ENCODE assay signal across 17 cellular contexts in genomic region chr20:2836035-2836434, GRCh38. TPM values are rescaled to one million over a fixed set of nuclear protein-coding genes. Genes with fewer than 3 reads are reported as not detected.
DNase-seq lines count a peak whose midpoint lies in the region; ATAC-seq, FAIRE-seq and TF ChIP-seq lines count a peak whose summit lies in the region.
"Had no signal": no experiment of that assay in that cellular context is flagged by ENCODE, and none has a peak within 500 bp of the region (broad histone marks: within the 10 kb centered on the region; RNA-seq: fewer than 3 reads in every experiment).

No MANE protein-coding gene starts in this region.

- POLR2A ChIA-PET in CD4-positive, alpha-beta T cell (lab: Charles Lee), result interaction anchor here (1.0 kb wide), 1 partner anchor 14 kb away, joined by 3 read pairs; no protein-coding TSS in a partner anchor
- POLR2A ChIA-PET in GM12878 (lab: Charles Lee), result no interaction called here

- no peaks in the 10 kb centered on the region for H3K9me3 Mint-ChIP-seq in CD4-positive, CD25-positive, alpha-beta regulatory T cell
- no peaks in the 10 kb centered on the region for H3K9me3 Mint-ChIP-seq in CD4-positive, alpha-beta T cell
- H3K9me3 Mint-ChIP-seq in stimulated activated effector memory CD8-positive, alpha-beta T cell treated with anti-CD3 and anti-CD28 coated beads, Interleukin-12 subunit alpha, Interleukin-12 subunit beta, amount 100 ng/mL, for 72 hours, result peaks cover 2% of the 10 kb centered on the region
- H3K9me3 Mint-ChIP-seq: CD14-positive monocyte, IgD-negative memory B cell had no signal

- no peaks in the 10 kb centered on the region for H3K9me3 ChIP-seq in CD4-positive, CD25-positive, alpha-beta regulatory T cell (ENCODE audit: control insufficient read depth in 2 of 2, low read length in 2 of 2)
- no peaks in the 10 kb centered on the region for H3K9me3 ChIP-seq in CD4-positive, alpha-beta T cell (ENCODE audit: control insufficient read depth, low read length)
- H3K9me3 ChIP-seq in GM12878 (replicated peaks; ENCODE audit: control insufficient read depth, insufficient read depth, low read length) (no peaks in the 10 kb centered on the region), testis (no peaks in the 10 kb centered on the region)

- no peak for FAIRE-seq in GM12878 (lab: Jason Lieb, UNC)
- FAIRE-seq in frontal cortex (lab: Jason Lieb, UNC), result no peak
- FAIRE-seq: GM18507 had no signal

- no peaks in the 10 kb centered on the region for H3K27me3 ChIP-seq in CD4-positive, CD25-positive, alpha-beta regulatory T cell (ENCODE audit: control insufficient read depth, insufficient read depth, low read length)
- H3K27me3 ChIP-seq in CD4-positive, alpha-beta T cell (ENCODE audit: control insufficient read depth, insufficient read depth, low read length), result no peaks in the 10 kb centered on the region
- no peaks in the 10 kb centered on the region for H3K27me3 ChIP-seq in GM12878 (replicated peaks in 1 of 2; ENCODE audit: control insufficient read depth in 2 of 2, insufficient read depth in 2 of 2, low read length in 1 of 2)
- no peaks in the 10 kb centered on the region for H3K27me3 ChIP-seq in testis

- BruUV-seq in GM12878 (replicated peaks; lab: Mats Ljungman, UMichigan), result TSS peak; percentile 45

- no peak for DNase-seq in CD4-positive, CD25-positive, alpha-beta regulatory T cell
- no peak for DNase-seq in CD4-positive, alpha-beta T cell
- DNase-seq in GM12878 (ENCODE audit: low read depth, low spot score) (no peak), testis (no peak), frontal cortex (ENCODE audit: low spot score in 2 of 2) (no peak)
- no peak for DNase-seq in stimulated activated effector memory CD8-positive, alpha-beta T cell treated with anti-CD3 and anti-CD28 coated beads, Interleukin-12 subunit alpha, Interleukin-12 subunit beta, amount 100 ng/mL, for 72 hours (ENCODE audit: low spot score in 2 of 2)
- DNase-seq: Calu3, DMS 273 treated with DMSO at 0.1 percent for 48 hours, H7 had no signal

- WGBS in GM12878 (ENCODE audit: insufficient coverage, insufficient replicate concordance, low lambda C conversion rate, missing lambda C conversion rate), result 52% methylated on average over 4 of the region's 5 CpGs
- 96% methylated on average over 5 of the region's 5 CpGs for WGBS in testis, 2 donors

- peak overlapping the region in 1 of 4 donors; percentile 75 for H3K4me3 Mint-ChIP-seq in CD4-positive, CD25-positive, alpha-beta regulatory T cell
- H3K4me3 Mint-ChIP-seq in CD4-positive, alpha-beta T cell, result no peak overlapping the region
- no peak overlapping the region for H3K4me3 Mint-ChIP-seq in stimulated activated effector memory CD8-positive, alpha-beta T cell treated with anti-CD3 and anti-CD28 coated beads, Interleukin-12 subunit alpha, Interleukin-12 subunit beta, amount 100 ng/mL, for 72 hours
- H3K4me3 Mint-ChIP-seq: CD14-positive monocyte, GM23338 had no signal

- no peaks in the 10 kb centered on the region for H4K20me1 ChIP-seq in GM12878 (ENCODE audit: control insufficient read depth, insufficient read depth)

- H3K27ac ChIP-seq in CD4-positive, CD25-positive, alpha-beta regulatory T cell (ENCODE audit: insufficient read depth, low read length, poor library complexity, severe bottlenecking), result no peak overlapping the region
- H3K27ac ChIP-seq in CD4-positive, alpha-beta T cell (ENCODE audit: low read depth, low read length), result no peak overlapping the region
- H3K27ac ChIP-seq in GM12878 (ENCODE audit: control insufficient read depth, insufficient read depth) (no peak overlapping the region), testis (no peak overlapping the region)

- H3K27ac Mint-ChIP-seq in CD4-positive, CD25-positive, alpha-beta regulatory T cell, result peak overlapping the region; percentile 16 to 74 (median 67)
- peak overlapping the region; percentile 32 for H3K27ac Mint-ChIP-seq in CD4-positive, alpha-beta T cell
- H3K27ac Mint-ChIP-seq in stimulated activated effector memory CD8-positive, alpha-beta T cell treated with anti-CD3 and anti-CD28 coated beads, Interleukin-12 subunit alpha, Interleukin-12 subunit beta, amount 100 ng/mL, for 72 hours, result peak overlapping the region; percentile 2
- H3K27ac Mint-ChIP-seq: GM23338 had no signal

- no peak overlapping the region for H3K4me3 ChIP-seq in CD4-positive, CD25-positive, alpha-beta regulatory T cell (ENCODE audit: low read depth, low read length)
- H3K4me3 ChIP-seq in GM12878 (no peak overlapping the region), testis (no peak overlapping the region)
- H3K4me3 ChIP-seq: GM23338 had no signal

- no peak overlapping the region for H3K9ac ChIP-seq in GM12878 (ENCODE audit: control insufficient read depth, insufficient read depth, low read length)

- H3K36me3 Mint-ChIP-seq in CD4-positive, CD25-positive, alpha-beta regulatory T cell, result peaks cover 16% of the 10 kb centered on the region
- peaks cover 28% of the 10 kb centered on the region for H3K36me3 Mint-ChIP-seq in CD4-positive, alpha-beta T cell (ENCODE audit: low read depth)
- peaks cover 20% of the 10 kb centered on the region for H3K36me3 Mint-ChIP-seq in stimulated activated effector memory CD8-positive, alpha-beta T cell treated with anti-CD3 and anti-CD28 coated beads, Interleukin-12 subunit alpha, Interleukin-12 subunit beta, amount 100 ng/mL, for 72 hours
- H3K36me3 Mint-ChIP-seq: IgD-negative memory B cell had no signal

- CTCF ChIA-PET in CD4-positive, alpha-beta T cell (lab: Charles Lee), result no interaction called here
- CTCF ChIA-PET in GM12878 (lab: Yijun Ruan, JAX), result interaction anchor here (1.2 kb wide), 1 partner anchor 165 kb away, joined by 3 read pairs; no protein-coding TSS in a partner anchor

- no peak overlapping the region for H3K4me2 ChIP-seq in GM12878 (ENCODE audit: control insufficient read depth, insufficient read depth)
- H3K4me2 ChIP-seq: GM23338 had no signal

- SMC1A ChIA-PET in GM12878 (lab: Charles Lee; ENCODE audit: uncharacterized antibody, unreplicated experiment), result interaction anchor here (1.1 kb wide), 1 partner anchor 77 kb away, joined by 3 read pairs; no protein-coding TSS in a partner anchor

- H3K27me3 Mint-ChIP-seq in CD4-positive, CD25-positive, alpha-beta regulatory T cell, result no peaks in the 10 kb centered on the region
- no peaks in the 10 kb centered on the region for H3K27me3 Mint-ChIP-seq in CD4-positive, alpha-beta T cell
- H3K27me3 Mint-ChIP-seq: IgD-negative memory B cell had no signal

- no peak for TF ChIP-seq POLR2A in GM12878 (IDR thresholded peaks at IDR 0.05; ENCODE audit: low read depth, low read length)
- no peak for TF ChIP-seq POLR2A in testis (IDR thresholded peaks at IDR 0.05)

- peaks cover 6 to 27% (median 10%) of the 10 kb centered on the region in 4 donors for H3K4me1 Mint-ChIP-seq in CD4-positive, CD25-positive, alpha-beta regulatory T cell
- H3K4me1 Mint-ChIP-seq in CD4-positive, alpha-beta T cell (ENCODE audit: low read depth), result peaks cover 20% of the 10 kb centered on the region
- H3K4me1 Mint-ChIP-seq in stimulated activated effector memory CD8-positive, alpha-beta T cell treated with anti-CD3 and anti-CD28 coated beads, Interleukin-12 subunit alpha, Interleukin-12 subunit beta, amount 100 ng/mL, for 72 hours, result peaks cover 18% of the 10 kb centered on the region

- intact Hi-C loops in CD4-positive, alpha-beta T cell (cut with DNase I, micrococcal nuclease), result loop anchor here in 1 of 2 experiments (5.0 kb wide), 2 partner anchors 89 to 179 kb away; no protein-coding TSS in a partner anchor
- intact Hi-C loops in GM12878 (cut with micrococcal nuclease; ENCODE audit: unreplicated experiment), result no loop called here
- intact Hi-C loops in testis (cut with DNase I; ENCODE audit: low total_unique reads), result no loop called here

- peaks cover 4% of the 10 kb centered on the region for H3K36me3 ChIP-seq in CD4-positive, CD25-positive, alpha-beta regulatory T cell (ENCODE audit: control insufficient read depth, insufficient read depth, low read length)
- H3K36me3 ChIP-seq in GM12878 (ENCODE audit: control insufficient read depth in 2 of 2, insufficient read depth in 2 of 2, low read length in 1 of 2), result no peaks in the 10 kb centered on the region
- H3K36me3 ChIP-seq in testis (ENCODE audit: low read depth, missing control alignments), result no peaks in the 10 kb centered on the region

- in situ Hi-C loops in GM12878 (cut with MboI), result no loop called here

- no peak for TF ChIP-seq CTCF in CD4-positive, alpha-beta T cell (IDR thresholded peaks at IDR 0.05)
- TF ChIP-seq CTCF in GM12878 (IDR thresholded peaks at IDR 0.05 in 2 of 3, conservative IDR thresholded peaks at IDR 0.05 in 1 of 3; ENCODE audit: control insufficient read depth in 2 of 3, extremely low read depth in 1 of 3, insufficient read depth in 1 of 3, low read depth in 3 of 3, low read length in 3 of 3), result no peak
- no peak for TF ChIP-seq CTCF in testis (IDR thresholded peaks at IDR 0.05)

- TF ChIP-seq EP300 in GM12878 (IDR thresholded peaks at IDR 0.05; ENCODE audit: borderline replicate concordance in 1 of 2, control insufficient read depth in 1 of 2, low read depth in 2 of 2, low read length in 2 of 2), result no peak

- peaks cover 15% of the 10 kb centered on the region for H3K4me1 ChIP-seq in CD4-positive, CD25-positive, alpha-beta regulatory T cell (ENCODE audit: control insufficient read depth, insufficient read depth, low read length, poor library complexity, severe bottlenecking)
- peaks cover 14% of the 10 kb centered on the region for H3K4me1 ChIP-seq in GM12878 (ENCODE audit: control insufficient read depth, insufficient read depth, low read length)
- H3K4me1 ChIP-seq in testis, result peaks cover 6% of the 10 kb centered on the region

- ATAC-seq in CD4-positive, CD25-positive, alpha-beta regulatory T cell (ENCODE audit: low read depth in 2 of 2), result no peak
- no peak for ATAC-seq in CD4-positive, alpha-beta T cell (ENCODE audit: poor library complexity)
- ATAC-seq in GM12878, result no peak
- no peak for ATAC-seq in stimulated activated effector memory CD8-positive, alpha-beta T cell treated with anti-CD3 and anti-CD28 coated beads, Interleukin-12 subunit alpha, Interleukin-12 subunit beta, amount 100 ng/mL, for 72 hours
- ATAC-seq: GM23338 had no signal

- RAD21 ChIA-PET in GM12878 (lab: Charles Lee; ENCODE audit: unreplicated experiment), result no interaction called here

- TF ChIP-seq RAD21 in GM12878 (IDR thresholded peaks at IDR 0.05; ENCODE audit: insufficient read depth, low read depth, low read length), result no peak

- H3K79me2 ChIP-seq in GM12878 (ENCODE audit: control insufficient read depth, insufficient read depth, low read length), result peaks cover 3% of the 10 kb centered on the region; the same call in 1 of the 2 replicates

- no peak overlapping the region for H2AFZ ChIP-seq in GM12878 (ENCODE audit: control insufficient read depth, low read depth, low read length)
- H2AFZ ChIP-seq: GM23338 had no signal

RNA-seq across cellular contexts. Expression of gene PCED1A, which starts 4.4 kb away (rescaled TPM):
- 47.2 TPM for total RNA-seq in CD4-positive, CD25-positive, alpha-beta regulatory T cell
- polyA plus RNA-seq in CD4-positive, CD25-positive, alpha-beta regulatory T cell, result 10 to 100 TPM; 17.8 to 24.9 (median 19.5) TPM
- 10 to 100 TPM; 69.2 to 69.7 TPM for total RNA-seq in CD4-positive, alpha-beta T cell
- 46.9 and 56.1 TPM in 2 replicates for total RNA-seq in GM12878 (2013; cell fraction: nucleolus; rRNA removed)
- total RNA-seq in GM12878 (2014; rRNA removed) (16.0 and 17.8 TPM in 2 replicates), GM12878 (2014; rRNA removed; fragmentation: Illumina TruSeq; extraction: Trizol) (9.1 and 9.5 TPM in 2 replicates), GM12878 (2021) (24.0 and 28.6 TPM in 2 replicates), testis (10 to 100 TPM; 46.0 to 51.1 TPM), frontal cortex (17.9 TPM)
- polyA plus RNA-seq in GM12878 (2011; ENCODE audit: low read depth), result 11.6 TPM
- polyA plus RNA-seq in GM12878 (2011; rRNA removed) (9.1 and 18.8 TPM in 2 replicates), GM12878 (2014; fragmentation: Illumina TruSeq; extraction: Trizol) (3.9 and 11.3 TPM in 2 replicates), GM12878 (2014; fragmentation: Nextera tagmentation; extraction: Ambion mirVana) (10 to 100 TPM in 1 of 2 experiments, 1 to 10 TPM in 1; 4.5 to 12.7 TPM), GM12878 (2014; rRNA removed) (30.9 and 33.7 TPM in 2 replicates), GM12878 (2016; fragmentation: Nextera tagmentation; extraction: Ambion mirVana) (10 to 100 TPM in 1 of 2 experiments, 1 to 10 TPM in 1; 7.0 to 11.2 TPM), testis (ENCODE audit: insufficient read depth, low read depth, low replicate concordance) (20.8 TPM)
- polyA plus RNA-seq in GM12878 (2011; cell fraction: cytosol; rRNA removed), result 20.9 and 28.3 TPM in 2 replicates
- 114 and 156 TPM in 2 replicates for polyA plus RNA-seq in GM12878 (2011; cell fraction: nucleus; rRNA removed)
- polyA plus RNA-seq in GM12878 (2012), result 30.4 and 31.3 TPM in 2 replicates
- 4.1 and 6.3 TPM in 2 replicates for polyA minus RNA-seq in GM12878 (2011; rRNA and poly(A)+ RNA removed)
- polyA minus RNA-seq in GM12878 (2011; cell fraction: cytosol; rRNA and poly(A)+ RNA removed), result 6.7 and 10.7 TPM in 2 replicates
- 16.2 and 19.4 TPM in 2 replicates for polyA minus RNA-seq in GM12878 (2011; cell fraction: nucleus; rRNA and poly(A)+ RNA removed)

RNA-seq across cellular contexts. Expression of gene VPS16, which starts 4.5 kb away (rescaled TPM):
- total RNA-seq in CD4-positive, CD25-positive, alpha-beta regulatory T cell, result 53.9 TPM
- 10 to 100 TPM; 30.6 to 35.3 (median 30.9) TPM for polyA plus RNA-seq in CD4-positive, CD25-positive, alpha-beta regulatory T cell
- total RNA-seq in CD4-positive, alpha-beta T cell, result 10 to 100 TPM; 38.2 to 40.6 TPM
- 24.4 and 24.7 TPM in 2 replicates for total RNA-seq in GM12878 (2013; cell fraction: nucleolus; rRNA removed)
- total RNA-seq in GM12878 (2014; rRNA removed) (26.6 and 27.2 TPM in 2 replicates), GM12878 (2014; rRNA removed; fragmentation: Illumina TruSeq; extraction: Trizol) (16.1 and 16.8 TPM in 2 replicates), GM12878 (2021) (35.9 and 37.5 TPM in 2 replicates), testis (10 to 100 TPM; 24.3 to 31.4 TPM), frontal cortex (63.2 TPM)
- polyA plus RNA-seq in GM12878 (2011; ENCODE audit: low read depth), result 15.1 TPM
- polyA plus RNA-seq in GM12878 (2011; rRNA removed) (15.6 and 29.9 TPM in 2 replicates), GM12878 (2014; fragmentation: Illumina TruSeq; extraction: Trizol) (9.5 and 18.1 TPM in 2 replicates), GM12878 (2014; fragmentation: Nextera tagmentation; extraction: Ambion mirVana) (10 to 100 TPM in 1 of 2 experiments, 1 to 10 TPM in 1; 8.4 to 19.4 TPM), GM12878 (2014; rRNA removed) (31.8 and 34.3 TPM in 2 replicates), GM12878 (2016; fragmentation: Nextera tagmentation; extraction: Ambion mirVana) (10 to 100 TPM; 26.3 to 26.5 TPM), testis (ENCODE audit: insufficient read depth, low read depth, low replicate concordance) (27.3 TPM)
- 32.6 and 42.1 TPM in 2 replicates for polyA plus RNA-seq in GM12878 (2011; cell fraction: cytosol; rRNA removed)
- polyA plus RNA-seq in GM12878 (2011; cell fraction: nucleus; rRNA removed), result 161 and 180 TPM in 2 replicates
- polyA plus RNA-seq in GM12878 (2012), result 22.8 and 23.0 TPM in 2 replicates
- polyA minus RNA-seq in GM12878 (2011; rRNA and poly(A)+ RNA removed), result 31.6 and 44.2 TPM in 2 replicates
- polyA minus RNA-seq in GM12878 (2011; cell fraction: cytosol; rRNA and poly(A)+ RNA removed), result 14.2 and 15.5 TPM in 2 replicates
- polyA minus RNA-seq in GM12878 (2011; cell fraction: nucleus; rRNA and poly(A)+ RNA removed), result 34.2 and 39.6 TPM in 2 replicates

RNA-seq across cellular contexts. Expression of gene TMEM239, which starts 19.9 kb away (rescaled TPM):
- not detected for total RNA-seq in CD4-positive, CD25-positive, alpha-beta regulatory T cell
- polyA plus RNA-seq in CD4-positive, CD25-positive, alpha-beta regulatory T cell, result not detected
- total RNA-seq in CD4-positive, alpha-beta T cell, result not detected
- not detected in 2 replicates for total RNA-seq in GM12878 (2013; cell fraction: nucleolus; rRNA removed)
- total RNA-seq in GM12878 (2014; rRNA removed) (not detected in 2 replicates), GM12878 (2014; rRNA removed; fragmentation: Illumina TruSeq; extraction: Trizol) (not detected in 2 replicates), GM12878 (2021) (not detected in 2 replicates), testis (100 to 1,000 TPM in 1 of 2 donors, 10 to 100 TPM in 1; 39.0 to 133 TPM), frontal cortex (not detected)
- polyA plus RNA-seq in GM12878 (2011; ENCODE audit: low read depth), result not detected
- polyA plus RNA-seq in GM12878 (2011; rRNA removed) (not detected in 2 replicates), GM12878 (2014; fragmentation: Illumina TruSeq; extraction: Trizol) (not detected in 2 replicates), GM12878 (2014; fragmentation: Nextera tagmentation; extraction: Ambion mirVana) (not detected), GM12878 (2014; rRNA removed) (not detected in 2 replicates), GM12878 (2016; fragmentation: Nextera tagmentation; extraction: Ambion mirVana) (not detected), testis (ENCODE audit: insufficient read depth, low read depth, low replicate concordance) (77.3 TPM)
- polyA plus RNA-seq in GM12878 (2011; cell fraction: cytosol; rRNA removed), result not detected in 2 replicates
- polyA plus RNA-seq in GM12878 (2011; cell fraction: nucleus; rRNA removed), result not detected in 2 replicates
- polyA plus RNA-seq in GM12878 (2012), result not detected in 2 replicates
- not detected in 2 replicates for polyA minus RNA-seq in GM12878 (2011; rRNA and poly(A)+ RNA removed)
- polyA minus RNA-seq in GM12878 (2011; cell fraction: cytosol; rRNA and poly(A)+ RNA removed), result not detected in 2 replicates
- not detected in 2 replicates for polyA minus RNA-seq in GM12878 (2011; cell fraction: nucleus; rRNA and poly(A)+ RNA removed)
- total RNA-seq: A673, Calu3, Daoy, GM23338, H7, HT-29 had no signal
- polyA plus RNA-seq: BJ, CD14-positive monocyte, GM23338, IgD-negative memory B cell had no signal

RNA-seq across cellular contexts. Expression of gene C20orf141, which starts 21.2 kb away (rescaled TPM):
- not detected for total RNA-seq in CD4-positive, CD25-positive, alpha-beta regulatory T cell
- polyA plus RNA-seq in CD4-positive, CD25-positive, alpha-beta regulatory T cell, result not detected
- not detected for total RNA-seq in CD4-positive, alpha-beta T cell
- not detected in 2 replicates for total RNA-seq in GM12878 (2013; cell fraction: nucleolus; rRNA removed)
- not detected in 2 replicates for total RNA-seq in GM12878 (2014; rRNA removed)
- not detected in 2 replicates for total RNA-seq in GM12878 (2014; rRNA removed; fragmentation: Illumina TruSeq; extraction: Trizol)
- total RNA-seq in GM12878 (2021), result not detected in 2 replicates
- polyA plus RNA-seq in GM12878 (2011; ENCODE audit: low read depth), result not detected
- polyA plus RNA-seq in GM12878 (2011; rRNA removed), result not detected in 2 replicates
- not detected in 2 replicates for polyA plus RNA-seq in GM12878 (2011; cell fraction: cytosol; rRNA removed)
- not detected in 2 replicates for polyA plus RNA-seq in GM12878 (2011; cell fraction: nucleus; rRNA removed)
- not detected in 2 replicates for polyA plus RNA-seq in GM12878 (2012)
- polyA plus RNA-seq in GM12878 (2014; fragmentation: Illumina TruSeq; extraction: Trizol), result not detected in 2 replicates
- not detected for polyA plus RNA-seq in GM12878 (2014; fragmentation: Nextera tagmentation; extraction: Ambion mirVana)
- polyA plus RNA-seq in GM12878 (2014; rRNA removed), result not detected in 2 replicates
- polyA plus RNA-seq in GM12878 (2016; fragmentation: Nextera tagmentation; extraction: Ambion mirVana), result not detected
- polyA minus RNA-seq in GM12878 (2011; rRNA and poly(A)+ RNA removed), result not detected in 2 replicates
- polyA minus RNA-seq in GM12878 (2011; cell fraction: cytosol; rRNA and poly(A)+ RNA removed), result not detected in 2 replicates
- not detected in 2 replicates for polyA minus RNA-seq in GM12878 (2011; cell fraction: nucleus; rRNA and poly(A)+ RNA removed)
- total RNA-seq in testis, result 100 to 1,000 TPM in 1 of 2 donors, 10 to 100 TPM in 1; 53.6 to 177 TPM
- polyA plus RNA-seq in testis (ENCODE audit: insufficient read depth, low read depth, low replicate concordance), result 154 TPM
- total RNA-seq in frontal cortex, result not detected
- total RNA-seq: A673, Calu3, Daoy, GM23338, H7, HT-29 had no signal
- polyA plus RNA-seq: CD14-positive monocyte, GM23338, IgD-negative memory B cell had no signal

RNA-seq across cellular contexts. Expression of gene CPXM1, which starts 35.6 kb away (rescaled TPM):
- 1.2 TPM for total RNA-seq in CD4-positive, CD25-positive, alpha-beta regulatory T cell
- polyA plus RNA-seq in CD4-positive, CD25-positive, alpha-beta regulatory T cell, result under 1 TPM in 1 of 4 donors, not detected in 3; 0.10 TPM
- total RNA-seq in CD4-positive, alpha-beta T cell, result not detected
- not detected in 2 replicates for total RNA-seq in GM12878 (2013; cell fraction: nucleolus; rRNA removed)
- total RNA-seq in GM12878 (2014; rRNA removed) (0.62 and 0.71 TPM in 2 replicates), GM12878 (2014; rRNA removed; fragmentation: Illumina TruSeq; extraction: Trizol) (0.22 and 0.23 TPM in 2 replicates), GM12878 (2021) (0.90 and 1.1 TPM in 2 replicates), testis (1 to 10 TPM; 3.5 to 8.6 TPM), frontal cortex (7.3 TPM)
- not detected for polyA plus RNA-seq in GM12878 (2011; ENCODE audit: low read depth)
- polyA plus RNA-seq in GM12878 (2011; rRNA removed) (1.9 and 3.9 TPM in 2 replicates), GM12878 (2014; fragmentation: Illumina TruSeq; extraction: Trizol) (0.28 TPM in 1 of 2 replicates, not detected in the other), GM12878 (2014; fragmentation: Nextera tagmentation; extraction: Ambion mirVana) (not detected), GM12878 (2014; rRNA removed) (0.54 and 0.91 TPM in 2 replicates), GM12878 (2016; fragmentation: Nextera tagmentation; extraction: Ambion mirVana) (under 1 TPM; 0.63 to 0.78 TPM), testis (ENCODE audit: insufficient read depth, low read depth, low replicate concordance) (25.2 TPM)
- 6.2 and 7.4 TPM in 2 replicates for polyA plus RNA-seq in GM12878 (2011; cell fraction: cytosol; rRNA removed)
- polyA plus RNA-seq in GM12878 (2011; cell fraction: nucleus; rRNA removed), result 26.8 and 28.8 TPM in 2 replicates
- polyA plus RNA-seq in GM12878 (2012), result 0.18 and 0.53 TPM in 2 replicates
- polyA minus RNA-seq in GM12878 (2011; rRNA and poly(A)+ RNA removed), result 4.3 and 5.9 TPM in 2 replicates
- 1.6 and 1.9 TPM in 2 replicates for polyA minus RNA-seq in GM12878 (2011; cell fraction: cytosol; rRNA and poly(A)+ RNA removed)
- 2.1 and 3.2 TPM in 2 replicates for polyA minus RNA-seq in GM12878 (2011; cell fraction: nucleus; rRNA and poly(A)+ RNA removed)
- total RNA-seq: HT-29 had no signal
- polyA plus RNA-seq: CD14-positive monocyte had no signal

Comparison
In these comparisons a context has a peak if more than half of its experiments do, and no peak if none do; other contexts are left out.
1. H3K27ac Mint-ChIP-seq: peak in every context shown above with its lines; median percentile 67 in CD4-positive, CD25-positive, alpha-beta regulatory T cell; 32 in CD4-positive, alpha-beta T cell; 2 in stimulated activated effector memory CD8-positive, alpha-beta T cell treated with anti-CD3 and anti-CD28 coated beads, Interleukin-12 subunit alpha, Interleukin-12 subunit beta, amount 100 ng/mL, for 72 hours.
2. RNA of gene TMEM239, which starts 19.9 kb away (total RNA-seq): 39.0 to 133 TPM in testis; not detected in CD4-positive, CD25-positive, alpha-beta regulatory T cell (single experiment), not detected in CD4-positive, alpha-beta T cell, not detected in GM12878 and not detected in frontal cortex (single experiment); every median in the first group is over 10 times any median in the second.